In the genomic region with DNA sequence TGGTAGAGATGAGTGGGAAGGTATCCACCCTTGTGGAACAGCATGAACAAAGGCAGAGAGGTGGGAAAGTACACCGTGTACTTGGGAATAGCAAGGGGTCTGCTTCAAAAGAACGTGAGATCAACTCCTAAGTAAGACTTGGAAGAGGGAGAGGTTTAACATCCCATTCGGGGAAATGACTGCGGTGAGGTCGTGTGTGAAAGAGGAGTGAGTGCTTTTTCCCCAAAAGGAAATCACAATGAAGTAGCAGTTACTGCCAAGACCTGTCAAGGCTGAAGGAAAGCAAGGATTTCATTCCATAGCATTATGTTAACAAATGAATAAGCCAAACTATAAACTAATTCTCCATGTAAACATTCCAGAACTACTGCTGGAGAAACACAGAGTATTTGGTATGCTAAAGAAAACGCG, we compare ENCODE assay signal across 1 cellular context.
TF ChIP-seq lines count a peak whose summit lies in the region.

No MANE protein-coding gene starts in this region.

TF ChIP-seq in SK-N-SH treated with all-trans-retinoic acid at 6 μM for 48 hours, 23 proteins besides CTCF, POLR2A, EP300 and RAD21 (continued from another document):
- TF ChIP-seq, protein P1, sequence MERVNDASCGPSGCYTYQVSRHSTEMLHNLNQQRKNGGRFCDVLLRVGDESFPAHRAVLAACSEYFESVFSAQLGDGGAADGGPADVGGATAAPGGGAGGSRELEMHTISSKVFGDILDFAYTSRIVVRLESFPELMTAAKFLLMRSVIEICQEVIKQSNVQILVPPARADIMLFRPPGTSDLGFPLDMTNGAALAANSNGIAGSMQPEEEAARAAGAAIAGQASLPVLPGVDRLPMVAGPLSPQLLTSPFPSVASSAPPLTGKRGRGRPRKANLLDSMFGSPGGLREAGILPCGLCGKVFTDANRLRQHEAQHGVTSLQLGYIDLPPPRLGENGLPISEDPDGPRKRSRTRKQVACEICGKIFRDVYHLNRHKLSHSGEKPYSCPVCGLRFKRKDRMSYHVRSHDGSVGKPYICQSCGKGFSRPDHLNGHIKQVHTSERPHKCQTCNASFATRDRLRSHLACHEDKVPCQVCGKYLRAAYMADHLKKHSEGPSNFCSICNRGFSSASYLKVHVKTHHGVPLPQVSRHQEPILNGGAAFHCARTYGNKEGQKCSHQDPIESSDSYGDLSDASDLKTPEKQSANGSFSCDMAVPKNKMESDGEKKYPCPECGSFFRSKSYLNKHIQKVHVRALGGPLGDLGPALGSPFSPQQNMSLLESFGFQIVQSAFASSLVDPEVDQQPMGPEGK (CRISPR knock-in tag; IDR thresholded peaks at IDR 0.05; ENCODE audit: borderline replicate concordance) = no peak
- TF ChIP-seq BACH2 (CRISPR knock-in tag; IDR thresholded peaks at IDR 0.05; ENCODE audit: borderline replicate concordance) = no peak
TF ChIP-seq in SK-N-SH treated with all-trans-retinoic acid at 6 μM for 48 hours: peak in this region for 0.
